ENCODE assay signal across 8 cellular contexts in genomic region chrX:70196961-70197805, GRCh38. TPM values are rescaled to one million over a fixed set of nuclear protein-coding genes. Genes with fewer than 3 reads are reported as not detected.
A peak's percentile ranks its signal among the peaks of the same experiment; 100 is the strongest.
DNase-seq lines count a peak whose midpoint lies in the region; ATAC-seq and TF ChIP-seq lines count a peak whose summit lies in the region.

No MANE protein-coding gene starts in this region.

- H3K4me1 ChIP-seq in adipocyte (ENCODE audit: control insufficient read depth, insufficient read depth, low read length): no peaks in the 10 kb centered on the region

- no peak overlapping the region for H3K4me3 ChIP-seq in LNCaP clone FGC (ENCODE audit: low read depth, low read length)
- H3K4me3 ChIP-seq in adipocyte (ENCODE audit: low read length): no peak overlapping the region

- DNase-seq in Daoy (ENCODE audit: low read depth): peak; percentile 54
- peak; percentile 41 for DNase-seq in LNCaP clone FGC (ENCODE audit: low read depth)
- DNase-seq in T follicular helper cell (ENCODE audit: low read depth): peak; percentile 49
- DNase-seq in adipocyte (ENCODE audit: low read depth): peak; percentile 65
- peak; percentile 65 for DNase-seq in iPS-NIHi7 (ENCODE audit: extremely low spot score)
- peak; percentile 5 to 44 (median 17) for DNase-seq in stimulated activated CD4-positive, alpha-beta T cell treated with anti-CD3 and anti-CD28 coated beads, TNF-alpha, amount 100 ng/mL, for 1 hour (ENCODE audit: low read depth in 3 of 3, low spot score in 1 of 3)
- DNase-seq in OCI-M2 (lab: John Stamatoyannopoulos, UW; ENCODE audit: unreplicated experiment): no peak

- ATAC-seq in GM21526 (IDR thresholded peaks at IDR 0.05; ENCODE audit: low FRiP score, unreplicated experiment): peak; percentile 87

- H3K36me3 ChIP-seq in adipocyte (ENCODE audit: control insufficient read depth, insufficient read depth, low read length, severe bottlenecking): no peaks in the 10 kb centered on the region

- H3K27me3 ChIP-seq in adipocyte (replicated peaks; ENCODE audit: control insufficient read depth, insufficient read depth, low read length): peaks cover 31% of the 10 kb centered on the region

- H3K9me3 ChIP-seq in adipocyte (ENCODE audit: control insufficient read depth, low read length): peaks cover 22% of the 10 kb centered on the region

- peak; percentile 57 for TF ChIP-seq CTCF in LNCaP clone FGC (IDR thresholded peaks at IDR 0.05; ENCODE audit: control insufficient read depth, extremely low read depth, insufficient read depth)

- H3K9ac ChIP-seq in adipocyte (ENCODE audit: low read length): no peak overlapping the region

RNA-seq across cellular contexts. Expression of gene DGAT2L6, which starts 19.9 kb away (rescaled TPM):
- 0.11 TPM in 1 of 2 replicates, not detected in the other for total RNA-seq in Daoy (2014; rRNA removed; shearing (Covaris generic))

RNA-seq across cellular contexts. Expression of gene AWAT1, which starts 37.3 kb away (rescaled TPM):
- not detected in 2 replicates for total RNA-seq in Daoy (2014; rRNA removed; shearing (Covaris generic))
